ENCODE assay signal across 7 cellular contexts in genomic region chr12:105237671-105238070, GRCh38.
"Had no signal": no experiment of that assay in that cellular context is flagged by ENCODE, and none has a peak within 500 bp of the region (broad histone marks: within the 10 kb centered on the region; RNA-seq: fewer than 3 reads in every experiment).

No MANE protein-coding gene starts in this region.

- H3K4me3 ChIP-seq: HAP-1 had no signal

- H3K9me3 ChIP-seq: HAP-1 had no signal

- H3K36me3 ChIP-seq: HAP-1 had no signal

- DNase-seq: GOT3, H7, HFFc6, KBM-7 had no signal

- H3K27ac Mint-ChIP-seq: HFFc6, IgD-negative memory B cell had no signal

- H3K4me3 Mint-ChIP-seq: HFFc6, IgD-negative memory B cell had no signal

- H3K9me3 Mint-ChIP-seq: HFFc6, IgD-negative memory B cell had no signal

- H3K36me3 Mint-ChIP-seq: IgD-negative memory B cell had no signal

- ATAC-seq: HCT116 had no signal
